Comparison of ENCODE assay signal across 16 cellular contexts in genomic region chr16:85984947-85985451, GRCh38.
DNase-seq lines count a peak whose midpoint lies in the region; ATAC-seq, FAIRE-seq and TF ChIP-seq lines count a peak whose summit lies in the region.
"Had no signal": no experiment of that assay in that cellular context is flagged by ENCODE, and none has a peak within 500 bp of the region (broad histone marks: within the 10 kb centered on the region; RNA-seq: fewer than 3 reads in every experiment).

No MANE protein-coding gene starts in this region.

- ATAC-seq in right lobe of liver, result peak in 2 of 4 donors; percentile 3 to 42
- ATAC-seq in HepG2, result no peak
- ATAC-seq in activated B cell treated with CpG ODN at 0.5 μM for 24 hours (ENCODE audit: low read depth), result peak; percentile 16
- ATAC-seq in left lung, result peak; percentile 28
- ATAC-seq in upper lobe of right lung, result peak; percentile 43

- H3K4me3 ChIP-seq in right lobe of liver, result no peak overlapping the region
- no peak overlapping the region for H3K4me3 ChIP-seq in HepG2 (replicated peaks in 1 of 3; ENCODE audit: insufficient read depth in 1 of 3, low read depth in 2 of 3, low read length in 3 of 3)
- H3K4me3 ChIP-seq in left lung, result no peak overlapping the region
- H3K4me3 ChIP-seq in upper lobe of right lung, result no peak overlapping the region
- H3K4me3 ChIP-seq: HAP-1, heart left ventricle, lung had no signal

- peaks cover 0 to 11% (median 3%) of the 10 kb centered on the region in 4 donors for H3K4me1 ChIP-seq in right lobe of liver
- peaks cover 8% of the 10 kb centered on the region; the same call in 1 of the 2 replicates for H3K4me1 ChIP-seq in HepG2 (ENCODE audit: insufficient read depth, low read length)
- peaks cover 0 to 45% of the 10 kb centered on the region in 2 donors for H3K4me1 ChIP-seq in left lung
- H3K4me1 ChIP-seq in upper lobe of right lung, result peaks cover 24% of the 10 kb centered on the region
- H3K4me1 ChIP-seq: HAP-1 had no signal

- POLR2A ChIA-PET in HepG2 (lab: Yijun Ruan, JAX), result no interaction called here
- POLR2A ChIA-PET in activated B cell treated with CpG ODN at 0.5 μM for 24 hours (lab: Charles Lee), result interaction anchor here (0.8 to 12.3 kb wide), 7 partner anchors 10 to 164 kb away, joined by 3 to 159 read pairs (median 5); partner anchors contain the start of gene IRF8

- TF ChIP-seq POLR2A in right lobe of liver (IDR thresholded peaks at IDR 0.05) (no peak), HepG2 (IDR thresholded peaks at IDR 0.05; ENCODE audit: insufficient read depth in 1 of 2, low read depth in 2 of 2, low read length in 2 of 2) (no peak), erythroblast (IDR thresholded peaks at IDR 0.05; ENCODE audit: low read length) (no peak)

- DNase-seq in right lobe of liver (peak in 2 of 3 donors; percentile 14 to 42), HepG2 (ENCODE audit: low spot score) (no peak), activated B cell treated with CpG ODN at 0.5 μM for 24 hours (peak; percentile 15), left lung (peak in 1 of 2 donors; percentile 46), upper lobe of right lung (no peak), AG20443 (ENCODE audit: low spot score) (no peak), cerebellar nuclear complex (lab: John Stamatoyannopoulos, UW) (no peak), erythroblast (lab: John Stamatoyannopoulos, UW) (no peak)
- DNase-seq: DND-41, NCI-H187, NCI-H774 had no signal

- no peaks in the 10 kb centered on the region for H3K27me3 Mint-ChIP-seq in activated B cell treated with CpG ODN at 0.5 μM for 24 hours

- peaks cover 85% of the 10 kb centered on the region for H3K4me1 Mint-ChIP-seq in activated B cell treated with CpG ODN at 0.5 μM for 24 hours

- H3K9me3 ChIP-seq in right lobe of liver (no peaks in the 10 kb centered on the region), HepG2 (ENCODE audit: low read length) (no peaks in the 10 kb centered on the region), left lung (no peaks in the 10 kb centered on the region), upper lobe of right lung (no peaks in the 10 kb centered on the region)
- H3K9me3 ChIP-seq: HAP-1, heart left ventricle had no signal

- H3K79me2 ChIP-seq in HepG2 (ENCODE audit: insufficient read depth, low read length), result no peaks in the 10 kb centered on the region

- in situ Hi-C loops in HepG2 (cut with HindIII; ENCODE audit: extremely low pct_ligation_motif_present, low pct_unique_long_range_greater_than_20kb), result loop anchor here (5.0 kb wide), 1 partner anchor 163 kb away; no protein-coding TSS in a partner anchor

- no peak for TF ChIP-seq RAD21 in HepG2 (CRISPR knock-in tag; IDR thresholded peaks at IDR 0.05)

- no peak for TF ChIP-seq EP300 in HepG2 (IDR thresholded peaks at IDR 0.05; ENCODE audit: low read depth in 2 of 2, low read length in 2 of 2)
- no peak for TF ChIP-seq EP300 in HepG2 (CRISPR knock-in tag; IDR thresholded peaks at IDR 0.05; ENCODE audit: borderline replicate concordance)

- intact Hi-C loops in right lobe of liver (cut with DNase I), result loop anchor here (5.0 kb wide), 1 partner anchor 163 kb away; no protein-coding TSS in a partner anchor
- intact Hi-C loops in HepG2 (cut with micrococcal nuclease; ENCODE audit: unreplicated experiment), result no loop called here
- intact Hi-C loops in activated B cell treated with CpG ODN at 0.5 μM for 24 hours (cut with micrococcal nuclease), result loop anchor here (1.0 to 5.0 kb wide), 2 partner anchors 8 to 68 kb away; no protein-coding TSS in a partner anchor
- intact Hi-C loops in left lung (cut with DNase I), result no loop called here
- intact Hi-C loops in upper lobe of right lung (cut with DNase I), result loop anchor here (5.0 kb wide), 1 partner anchor 163 kb away; no protein-coding TSS in a partner anchor

- H4K20me1 ChIP-seq in HepG2 (ENCODE audit: insufficient read depth, low read length), result no peaks in the 10 kb centered on the region

- CTCF ChIA-PET in HepG2 (lab: Yijun Ruan, JAX; ENCODE audit: low intra/inter-chr PET ratio, low total read pairs) (interaction anchor here (4.3 kb wide), 1 partner anchor 164 kb away, joined by 108 read pairs; no protein-coding TSS in a partner anchor), activated B cell treated with CpG ODN at 0.5 μM for 24 hours (lab: Charles Lee) (interaction anchor here (0.7 to 13.7 kb wide), 4 partner anchors 31 to 163 kb away, joined by 3 to 296 read pairs (median 4); no protein-coding TSS in a partner anchor)

- peak overlapping the region; percentile 82 for H3K27ac Mint-ChIP-seq in activated B cell treated with CpG ODN at 0.5 μM for 24 hours
- H3K27ac Mint-ChIP-seq: brain had no signal

- H2AFZ ChIP-seq in HepG2 (ENCODE audit: low read length), result no peak overlapping the region

- TF ChIP-seq CTCF in right lobe of liver (IDR thresholded peaks at IDR 0.05) (no peak), HepG2 (CRISPR knock-in tag; IDR thresholded peaks at IDR 0.05) (no peak), activated B cell treated with CpG ODN at 0.5 μM for 24 hours (IDR thresholded peaks at IDR 0.05) (no peak), left lung (IDR thresholded peaks at IDR 0.05) (no peak), upper lobe of right lung (IDR thresholded peaks at IDR 0.05) (no peak)

- H3K4me3 Mint-ChIP-seq in activated B cell treated with CpG ODN at 0.5 μM for 24 hours, result peak overlapping the region; percentile 67
- H3K4me3 Mint-ChIP-seq: brain had no signal

- no peaks in the 10 kb centered on the region for H3K9me3 Mint-ChIP-seq in activated B cell treated with CpG ODN at 0.5 μM for 24 hours
- H3K9me3 Mint-ChIP-seq: brain had no signal

- H3K9ac ChIP-seq in HepG2 (ENCODE audit: insufficient read depth, low read depth, low read length), result no peak overlapping the region

- FAIRE-seq in HepG2 (lab: Jason Lieb, UNC), result no peak
- FAIRE-seq: endometrium had no signal

- H3K4me2 ChIP-seq in HepG2 (ENCODE audit: low read depth, low read length), result no peak overlapping the region

- H3K27me3 ChIP-seq in right lobe of liver (no peaks in the 10 kb centered on the region), HepG2 (ENCODE audit: control insufficient read depth in 1 of 2, insufficient read depth in 2 of 2, low read length in 2 of 2) (peaks cover 0 to 23% of the 10 kb centered on the region in 2 experiments; a peak in 3 of 5 replicates), left lung (peaks cover 0 to 25% of the 10 kb centered on the region in 2 donors), upper lobe of right lung (peaks cover 6% of the 10 kb centered on the region)

- H3K36me3 ChIP-seq in right lobe of liver, result no peaks in the 10 kb centered on the region
- no peaks in the 10 kb centered on the region for H3K36me3 ChIP-seq in HepG2 (replicated peaks in 1 of 2; ENCODE audit: control insufficient read depth in 1 of 2, insufficient read depth in 2 of 2, low read length in 2 of 2)
- H3K36me3 ChIP-seq in left lung, result no peaks in the 10 kb centered on the region
- no peaks in the 10 kb centered on the region for H3K36me3 ChIP-seq in upper lobe of right lung
- H3K36me3 ChIP-seq: HAP-1, heart left ventricle had no signal

- no TSS peak for BruUV-seq in HepG2 (replicated peaks; lab: Mats Ljungman, UMichigan)

- 35% methylated on average over 9 of the region's 20 CpGs for WGBS in right lobe of liver (ENCODE audit: insufficient coverage, low coverage, low lambda C conversion rate, missing lambda C conversion rate)
- WGBS in HepG2 (ENCODE audit: low lambda C conversion rate), result 56% methylated on average over 13 of the region's 20 CpGs

- no peaks in the 10 kb centered on the region for H3K36me3 Mint-ChIP-seq in activated B cell treated with CpG ODN at 0.5 μM for 24 hours (ENCODE audit: low read depth)
- H3K36me3 Mint-ChIP-seq: brain had no signal

- H3K27ac ChIP-seq in right lobe of liver (no peak overlapping the region), HepG2 (ENCODE audit: extremely low read length, insufficient read depth, low read length) (no peak overlapping the region), left lung (no peak overlapping the region), upper lobe of right lung (no peak overlapping the region)

TF ChIP-seq in HepG2, 621 proteins besides CTCF, POLR2A, EP300 and RAD21 (continues in another document):
- TF ChIP-seq SALL2 (CRISPR knock-in tag; IDR thresholded peaks at IDR 0.05) (no peak), FOXP1 (IDR thresholded peaks at IDR 0.05) (no peak), FOXP1 (CRISPR knock-in tag; IDR thresholded peaks at IDR 0.05) (no peak), ZNF292 (CRISPR knock-in tag; IDR thresholded peaks at IDR 0.05; ENCODE audit: borderline replicate concordance, low read depth) (no peak), ISX (CRISPR knock-in tag; conservative IDR thresholded peaks at IDR 0.05) (no peak), CC2D1A (CRISPR knock-in tag; IDR thresholded peaks at IDR 0.05) (no peak), ETS1 (CRISPR knock-in tag; IDR thresholded peaks at IDR 0.05) (no peak), PCBP1 (IDR thresholded peaks at IDR 0.05; ENCODE audit: borderline replicate concordance, low read depth, low read length) (no peak), KDM4B (CRISPR knock-in tag; IDR thresholded peaks at IDR 0.05) (no peak), PLRG1 (conservative IDR thresholded peaks at IDR 0.05) (no peak), NFIB (CRISPR knock-in tag; IDR thresholded peaks at IDR 0.05; ENCODE audit: borderline replicate concordance) (no peak), PRMT3 (CRISPR knock-in tag; IDR thresholded peaks at IDR 0.05; ENCODE audit: borderline replicate concordance, low read depth) (no peak), GATAD1 (CRISPR knock-in tag; IDR thresholded peaks at IDR 0.05) (no peak)
- TF ChIP-seq, protein P1, sequence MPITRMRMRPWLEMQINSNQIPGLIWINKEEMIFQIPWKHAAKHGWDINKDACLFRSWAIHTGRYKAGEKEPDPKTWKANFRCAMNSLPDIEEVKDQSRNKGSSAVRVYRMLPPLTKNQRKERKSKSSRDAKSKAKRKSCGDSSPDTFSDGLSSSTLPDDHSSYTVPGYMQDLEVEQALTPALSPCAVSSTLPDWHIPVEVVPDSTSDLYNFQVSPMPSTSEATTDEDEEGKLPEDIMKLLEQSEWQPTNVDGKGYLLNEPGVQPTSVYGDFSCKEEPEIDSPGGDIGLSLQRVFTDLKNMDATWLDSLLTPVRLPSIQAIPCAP (CRISPR knock-in tag; IDR thresholded peaks at IDR 0.05; ENCODE audit: low read depth), result no peak

Comparison
In these comparisons a context has a peak if more than half of its experiments do, and no peak if none do; other contexts are left out.
1. DNase-seq: peak in right lobe of liver (2 of 3) and activated B cell treated with CpG ODN at 0.5 μM for 24 hours (single experiment); none in HepG2 (single experiment), upper lobe of right lung (single experiment), AG20443 (single experiment), cerebellar nuclear complex (0 of 2) and erythroblast (0 of 2).
2. intact Hi-C loops: an anchor here in right lobe of liver (5.0 kb wide), activated B cell treated with CpG ODN at 0.5 μM for 24 hours (1.0 to 5.0 kb wide) and upper lobe of right lung (5.0 kb wide); none called in HepG2 and left lung.